In genomic region chr1:24233684-24234600, GRCh38 we compare ENCODE assay signal across 15 cellular contexts.
"Had no signal": no experiment of that assay in that cellular context is flagged by ENCODE, and none has a peak within 500 bp of the region (broad histone marks: within the 10 kb centered on the region; RNA-seq: fewer than 3 reads in every experiment).

No MANE protein-coding gene starts in this region.

- H3K9me3 Mint-ChIP-seq: natural killer cell had no signal

- DNase-seq: activated CD4-positive, alpha-beta T cell treated with anti-CD3 and anti-CD28 coated beads for 4 hours; activated CD8-positive, alpha-beta memory T cell treated with anti-CD3 and anti-CD28 coated beads, Interleukin-2, amount 50 U/mL, for 4 hours; activated CD8-positive, alpha-beta T cell treated with anti-CD3 and anti-CD28 coated beads for 36 hours; brain microvascular endothelial cell; cerebellar nuclear complex; foreskin fibroblast; left colon; mucosa of descending colon; natural killer cell; psoas muscle; stimulated activated CD4-positive, alpha-beta T cell treated with anti-CD3 and anti-CD28 coated beads, Interleukin-15, amount 100 ng/mL, for 24 hours; stomach had no signal

- H3K27ac Mint-ChIP-seq: activated CD8-positive, alpha-beta T cell treated with anti-CD3 and anti-CD28 coated beads for 36 hours; natural killer cell had no signal

- H3K9me3 ChIP-seq: mucosa of descending colon, psoas muscle, stomach had no signal

- H3K36me3 ChIP-seq: brain microvascular endothelial cell, stomach had no signal

- H3K4me1 Mint-ChIP-seq: natural killer cell had no signal

- ATAC-seq: activated CD8-positive, alpha-beta T cell treated with anti-CD3 and anti-CD28 coated beads for 36 hours; esophagus mucosa; left colon; mucosa of descending colon; natural killer cell; psoas muscle had no signal

- H3K36me3 Mint-ChIP-seq: natural killer cell had no signal

- H3K4me3 ChIP-seq: lung, mucosa of descending colon, psoas muscle, stomach had no signal

- H3K4me3 Mint-ChIP-seq: activated CD8-positive, alpha-beta T cell treated with anti-CD3 and anti-CD28 coated beads for 36 hours; natural killer cell had no signal

- H3K4me1 ChIP-seq: psoas muscle had no signal

- H3K27ac ChIP-seq: brain microvascular endothelial cell, psoas muscle, stomach, VCaP had no signal
